In the genomic region with DNA sequence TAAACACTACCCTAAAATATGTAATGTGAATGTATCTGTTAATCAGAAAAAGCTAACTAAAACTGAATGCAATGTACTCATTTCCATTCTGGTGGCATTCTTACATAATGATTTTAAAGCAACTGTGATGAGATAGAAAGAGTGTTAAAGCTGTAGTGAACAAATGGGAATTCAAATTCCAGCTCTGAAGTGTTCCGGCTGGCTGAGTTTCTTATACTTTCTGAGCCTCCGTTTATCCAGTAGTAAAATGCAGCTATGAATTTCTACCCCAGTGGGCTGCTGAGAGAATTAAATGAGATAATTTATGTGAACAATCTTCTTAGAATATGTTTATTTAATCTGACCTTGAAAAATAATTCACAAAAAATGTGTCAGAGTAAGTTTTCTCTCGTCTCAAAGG, we compare ENCODE assay signal across 19 cellular contexts.
"Had no signal": no experiment of that assay in that cellular context is flagged by ENCODE, and none has a peak within 500 bp of the region (broad histone marks: within the 10 kb centered on the region; RNA-seq: fewer than 3 reads in every experiment).

No MANE protein-coding gene starts in this region.

- H3K4me3 Mint-ChIP-seq: activated CD4-positive, alpha-beta T cell treated with anti-CD3 and anti-CD28 coated beads, Interleukin-2, amount 10 ng/mL, durations not matched to agents 24 days and 14 days; activated CD8-positive, alpha-beta T cell treated with anti-CD3 and anti-CD28 coated beads for 36 hours; activated naive CD4-positive, alpha-beta T cell treated with anti-CD3 and anti-CD28 coated beads, Interleukin-2, amount 10 ng/mL, durations not matched to agents 7 days and 5 days; activated T-cell treated with anti-CD3 and anti-CD28 coated beads, Interleukin-2, amount 50 U/mL, for 24 hours; immature natural killer cell; neural crest cell had no signal

- H3K27me3 ChIP-seq: ascending aorta, esophagus muscularis mucosa, ovary had no signal

- H3K36me3 ChIP-seq: ascending aorta, esophagus muscularis mucosa, ovary had no signal

- H3K27me3 Mint-ChIP-seq: activated CD4-positive, alpha-beta T cell treated with anti-CD3 and anti-CD28 coated beads, Interleukin-2, amount 10 ng/mL, durations not matched to agents 24 days and 14 days; activated CD8-positive, alpha-beta T cell treated with anti-CD3 and anti-CD28 coated beads for 36 hours; activated naive CD4-positive, alpha-beta T cell treated with anti-CD3 and anti-CD28 coated beads, Interleukin-2, amount 10 ng/mL, durations not matched to agents 7 days and 5 days; activated T-cell treated with anti-CD3 and anti-CD28 coated beads, Interleukin-2, amount 50 U/mL, for 24 hours had no signal

- ATAC-seq: activated CD8-positive, alpha-beta T cell treated with anti-CD3 and anti-CD28 coated beads for 36 hours had no signal

- H3K27ac ChIP-seq: ascending aorta had no signal

- H3K27ac Mint-ChIP-seq: activated CD4-positive, alpha-beta T cell treated with anti-CD3 and anti-CD28 coated beads, Interleukin-2, amount 10 ng/mL, durations not matched to agents 24 days and 14 days; activated CD8-positive, alpha-beta T cell treated with anti-CD3 and anti-CD28 coated beads for 36 hours; activated naive CD4-positive, alpha-beta T cell treated with anti-CD3 and anti-CD28 coated beads, Interleukin-2, amount 10 ng/mL, durations not matched to agents 7 days and 5 days; activated T-cell treated with anti-CD3 and anti-CD28 coated beads, Interleukin-2, amount 50 U/mL, for 24 hours; activated T-helper 2 cell treated with anti-CD3 and anti-CD28 coated beads, Interferon-gamma antibody, Interleukin-2, Interleukin-4, amounts not matched to agents 10 μg/mL and 5 μg/mL and 100 μg/mL, durations not matched to agents 14 hours and 24 hours and 36 hours; immature natural killer cell had no signal

- H3K4me1 Mint-ChIP-seq: activated CD4-positive, alpha-beta T cell treated with anti-CD3 and anti-CD28 coated beads, Interleukin-2, amount 10 ng/mL, durations not matched to agents 24 days and 14 days; activated naive CD4-positive, alpha-beta T cell treated with anti-CD3 and anti-CD28 coated beads, Interleukin-2, amount 10 ng/mL, durations not matched to agents 7 days and 5 days; immature natural killer cell had no signal

- H3K9me3 Mint-ChIP-seq: activated CD4-positive, alpha-beta T cell treated with anti-CD3 and anti-CD28 coated beads, Interleukin-2, amount 10 ng/mL, durations not matched to agents 24 days and 14 days; activated CD8-positive, alpha-beta T cell treated with anti-CD3 and anti-CD28 coated beads for 36 hours; activated naive CD4-positive, alpha-beta T cell treated with anti-CD3 and anti-CD28 coated beads, Interleukin-2, amount 10 ng/mL, durations not matched to agents 7 days and 5 days; activated T-cell treated with anti-CD3 and anti-CD28 coated beads, Interleukin-2, amount 50 U/mL, for 24 hours; activated T-helper 2 cell treated with anti-CD3 and anti-CD28 coated beads, Interferon-gamma antibody, Interleukin-2, Interleukin-4, amounts not matched to agents 10 μg/mL and 5 μg/mL and 100 μg/mL, durations not matched to agents 14 hours and 24 hours and 36 hours; neural crest cell had no signal

- H3K36me3 Mint-ChIP-seq: activated naive CD4-positive, alpha-beta T cell treated with anti-CD3 and anti-CD28 coated beads, Interleukin-2, amount 10 ng/mL, durations not matched to agents 7 days and 5 days; immature natural killer cell had no signal

- DNase-seq: activated CD4-positive, alpha-beta T cell treated with anti-CD3 and anti-CD28 coated beads, Interleukin-2, amount 10 ng/mL, durations not matched to agents 24 days and 14 days; activated CD8-positive, alpha-beta T cell treated with anti-CD3 and anti-CD28 coated beads for 36 hours; activated naive CD4-positive, alpha-beta T cell treated with anti-CD3 and anti-CD28 coated beads, Interleukin-2, amount 10 ng/mL, durations not matched to agents 7 days and 5 days; activated T-cell treated with anti-CD3 and anti-CD28 coated beads, Interleukin-2, amount 50 U/mL, for 24 hours; cerebellar nuclear complex; effector memory CD4-positive, alpha-beta T cell; immature natural killer cell; ovary; stimulated activated CD8-positive, alpha-beta memory T cell treated with anti-CD3 and anti-CD28 coated beads, Interleukin-4, amount 100 ng/mL, for 48 hours; stimulated activated naive CD4-positive, alpha-beta T cell treated with Interleukin-2 at 50 U/mL for 16 hours; substantia nigra; T1000; trophoblast cell had no signal

- H3K4me3 ChIP-seq: ascending aorta, esophagus muscularis mucosa, ovary had no signal

- H3K9me3 ChIP-seq: ascending aorta, esophagus muscularis mucosa, ovary had no signal

- FAIRE-seq: bronchial epithelial cell, endothelial cell of umbilical vein had no signal
